ENCODE assay signal across 11 cellular contexts in the genomic region with DNA sequence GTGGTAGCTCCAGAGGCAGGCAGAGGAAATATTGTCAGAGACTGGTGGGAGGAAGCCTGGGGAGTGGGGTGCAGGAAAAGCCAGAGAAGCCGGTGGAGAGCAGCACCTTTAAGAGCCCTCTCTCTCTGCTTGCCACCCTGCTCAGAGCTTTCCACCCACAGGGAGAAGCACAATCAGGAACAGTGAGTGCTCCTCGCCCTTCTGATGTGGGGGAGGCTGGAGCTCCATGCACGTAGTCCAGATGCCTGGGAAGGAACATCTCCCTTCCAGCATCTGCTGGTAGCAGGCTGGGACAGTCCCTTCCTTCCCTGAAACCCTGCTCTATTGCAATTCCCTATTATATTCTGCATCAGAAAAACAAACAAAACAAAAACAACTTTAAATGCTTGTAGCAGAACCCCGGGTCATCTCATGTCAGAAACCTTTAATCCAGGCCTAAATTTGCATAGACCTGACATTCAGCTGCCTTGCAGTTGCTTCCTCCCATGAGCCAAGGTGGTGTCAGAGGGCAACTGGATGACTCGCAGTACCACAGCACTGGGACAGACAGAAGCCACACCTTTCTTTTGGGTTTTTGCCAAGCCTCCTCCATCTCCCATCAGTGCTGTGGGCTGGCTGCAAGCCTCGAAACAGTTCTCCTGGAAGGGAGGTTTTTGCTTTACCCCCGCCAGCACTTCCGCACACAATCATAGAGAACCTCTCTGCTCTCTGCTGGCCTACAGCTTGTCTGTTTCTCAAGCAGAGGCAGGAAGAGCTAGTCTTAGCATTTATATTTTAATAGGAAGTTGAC. TPM values are rescaled to one million over a fixed set of nuclear protein-coding genes. Genes with fewer than 3 reads are reported as not detected.
DNase-seq lines count a peak whose midpoint lies in the region; ATAC-seq, FAIRE-seq and TF ChIP-seq lines count a peak whose summit lies in the region.
"Had no signal": no experiment of that assay in that cellular context is flagged by ENCODE, and none has a peak within 500 bp of the region (broad histone marks: within the 10 kb centered on the region; RNA-seq: fewer than 3 reads in every experiment).

No MANE protein-coding gene starts in this region.

- no peaks in the 10 kb centered on the region for H3K9me3 ChIP-seq in BE2C
- H3K9me3 ChIP-seq: esophagus squamous epithelium, transverse colon had no signal

- no peaks in the 10 kb centered on the region for H3K27me3 Mint-ChIP-seq in activated CD8-positive, alpha-beta T cell treated with anti-CD3 and anti-CD28 coated beads for 36 hours

- peak; percentile 80 for ATAC-seq in activated CD8-positive, alpha-beta T cell treated with anti-CD3 and anti-CD28 coated beads for 36 hours
- ATAC-seq in left colon (peak; percentile 15), HG02973 (IDR thresholded peaks at IDR 0.05; ENCODE audit: unreplicated experiment) (no peak)

- CTCF ChIA-PET in activated CD8-positive, alpha-beta T cell treated with anti-CD3 and anti-CD28 coated beads for 36 hours (lab: Charles Lee): interaction anchor here (1.0 to 5.8 kb wide), 5 partner anchors 8 to 62 kb away, joined by 3 to 71 read pairs (median 28); partner anchors contain the start of genes AVPI1 and ZFYVE27

- peaks cover 9% of the 10 kb centered on the region for H3K4me1 Mint-ChIP-seq in activated CD8-positive, alpha-beta T cell treated with anti-CD3 and anti-CD28 coated beads for 36 hours (ENCODE audit: low read depth)

- peaks cover 20% of the 10 kb centered on the region for H3K4me1 ChIP-seq in BE2C

- H3K4me3 Mint-ChIP-seq in activated CD8-positive, alpha-beta T cell treated with anti-CD3 and anti-CD28 coated beads for 36 hours: no peak overlapping the region

- peaks cover 52% of the 10 kb centered on the region for H3K36me3 ChIP-seq in BE2C

- no peaks in the 10 kb centered on the region for H3K9me3 Mint-ChIP-seq in activated CD8-positive, alpha-beta T cell treated with anti-CD3 and anti-CD28 coated beads for 36 hours

- no peaks in the 10 kb centered on the region for H3K27me3 ChIP-seq in BE2C
- H3K27me3 ChIP-seq: esophagus squamous epithelium, transverse colon had no signal

- no peak for TF ChIP-seq CTCF in BE2C (IDR thresholded peaks at IDR 0.05; ENCODE audit: low read depth, low read length)
- TF ChIP-seq CTCF in activated CD8-positive, alpha-beta T cell treated with anti-CD3 and anti-CD28 coated beads for 36 hours (IDR thresholded peaks at IDR 0.05): no peak

- peaks cover 6% of the 10 kb centered on the region for H3K36me3 Mint-ChIP-seq in activated CD8-positive, alpha-beta T cell treated with anti-CD3 and anti-CD28 coated beads for 36 hours (ENCODE audit: low read depth)

- intact Hi-C loops in activated CD8-positive, alpha-beta T cell treated with anti-CD3 and anti-CD28 coated beads for 36 hours (cut with micrococcal nuclease): no loop called here
- intact Hi-C loops in left colon (cut with DNase I, micrococcal nuclease): no loop called here

- DNase-seq in BE2C: peak; percentile 59
- DNase-seq in HTR-8/SVneo (ENCODE audit: insufficient read length, low spot score): no peak
- DNase-seq in activated CD8-positive, alpha-beta T cell treated with anti-CD3 and anti-CD28 coated beads for 36 hours: peak; percentile 63
- no peak for DNase-seq in left colon
- no peak for DNase-seq in SKM-1 treated with dmso at 0.1 percent for 144 hours (lab: John Stamatoyannopoulos, UW; ENCODE audit: unreplicated experiment)
- no peak for DNase-seq in stimulated activated naive CD4-positive, alpha-beta T cell (lab: John Stamatoyannopoulos, UW)
- no peak for DNase-seq in globus pallidus (ENCODE audit: low spot score)
- DNase-seq: activated CD8-positive, alpha-beta memory T cell treated with anti-CD3 and anti-CD28 coated beads, Interleukin-2, amount 50 U/mL, for 4 hours; esophagus squamous epithelium; transverse colon had no signal

- peak; percentile 52 for FAIRE-seq in HTR-8/SVneo (lab: Jason Lieb, UNC)

- POLR2A ChIA-PET in activated CD8-positive, alpha-beta T cell treated with anti-CD3 and anti-CD28 coated beads for 36 hours (lab: Charles Lee): interaction anchor here (0.6 kb wide), 1 partner anchor 29 kb away, joined by 3 read pairs; no protein-coding TSS in a partner anchor

- no peak overlapping the region for H3K4me3 ChIP-seq in BE2C (ENCODE audit: low read depth, low read length)
- H3K4me3 ChIP-seq: esophagus squamous epithelium, transverse colon had no signal

- H3K27ac Mint-ChIP-seq in activated CD8-positive, alpha-beta T cell treated with anti-CD3 and anti-CD28 coated beads for 36 hours: no peak overlapping the region

RNA-seq across cellular contexts. Expression of gene AVPI1, which starts 13.1 kb away (rescaled TPM):
- polyA plus RNA-seq in BE2C (2012; ENCODE audit: insufficient read depth, insufficient read length, low read depth): 10.0 TPM
- total RNA-seq in activated CD8-positive, alpha-beta T cell treated with anti-CD3 and anti-CD28 coated beads for 36 hours: 1 to 10 TPM; 2.5 to 3.0 TPM
- total RNA-seq in left colon: 10 to 100 TPM; 38.7 to 43.8 TPM

RNA-seq across cellular contexts. Expression of gene PI4K2A, which starts 33.5 kb away (rescaled TPM):
- polyA plus RNA-seq in BE2C (2012; ENCODE audit: insufficient read depth, insufficient read length, low read depth): 25.7 TPM
- total RNA-seq in activated CD8-positive, alpha-beta T cell treated with anti-CD3 and anti-CD28 coated beads for 36 hours: 1 to 10 TPM; 8.4 to 8.5 TPM
- 10 to 100 TPM in 1 of 2 donors, 1 to 10 TPM in 1; 9.4 to 13.0 TPM for total RNA-seq in left colon

RNA-seq across cellular contexts. Expression of gene MARVELD1, which starts 39.6 kb away (rescaled TPM):
- polyA plus RNA-seq in BE2C (2012; ENCODE audit: insufficient read depth, insufficient read length, low read depth): 37.4 TPM
- total RNA-seq in activated CD8-positive, alpha-beta T cell treated with anti-CD3 and anti-CD28 coated beads for 36 hours: 1 to 10 TPM; 2.3 to 2.9 TPM
- total RNA-seq in left colon: 10 to 100 TPM; 24.9 to 37.0 TPM

RNA-seq across cellular contexts. Expression of gene MORN4, which starts 40.6 kb away (rescaled TPM):
- 15.5 TPM for polyA plus RNA-seq in BE2C (2012; ENCODE audit: insufficient read depth, insufficient read length, low read depth)
- total RNA-seq in activated CD8-positive, alpha-beta T cell treated with anti-CD3 and anti-CD28 coated beads for 36 hours: 1 to 10 TPM; 3.2 to 3.9 TPM
- 1 to 10 TPM; 1.3 to 1.6 TPM for total RNA-seq in left colon

Comparison
In these comparisons a context has a peak if more than half of its experiments do, and no peak if none do; other contexts are left out.
1. DNase-seq: peak in BE2C (single experiment) and activated CD8-positive, alpha-beta T cell treated with anti-CD3 and anti-CD28 coated beads for 36 hours (single experiment); none in HTR-8/SVneo (single experiment), left colon (0 of 2), SKM-1 treated with dmso at 0.1 percent for 144 hours (single experiment), stimulated activated naive CD4-positive, alpha-beta T cell (0 of 6) and globus pallidus (single experiment).
2. RNA of gene AVPI1, which starts 13.1 kb away (total RNA-seq): 38.7 to 43.8 TPM in left colon; 2.5 to 3.0 TPM in activated CD8-positive, alpha-beta T cell treated with anti-CD3 and anti-CD28 coated beads for 36 hours; every median in the first group is over 10 times any median in the second.
3. RNA of gene MARVELD1, which starts 39.6 kb away (total RNA-seq): 24.9 to 37.0 TPM in left colon; 2.3 to 2.9 TPM in activated CD8-positive, alpha-beta T cell treated with anti-CD3 and anti-CD28 coated beads for 36 hours; every median in the first group is over 4 times any median in the second.